Comparison of ENCODE assay signal across 8 cellular contexts in the genomic region with DNA sequence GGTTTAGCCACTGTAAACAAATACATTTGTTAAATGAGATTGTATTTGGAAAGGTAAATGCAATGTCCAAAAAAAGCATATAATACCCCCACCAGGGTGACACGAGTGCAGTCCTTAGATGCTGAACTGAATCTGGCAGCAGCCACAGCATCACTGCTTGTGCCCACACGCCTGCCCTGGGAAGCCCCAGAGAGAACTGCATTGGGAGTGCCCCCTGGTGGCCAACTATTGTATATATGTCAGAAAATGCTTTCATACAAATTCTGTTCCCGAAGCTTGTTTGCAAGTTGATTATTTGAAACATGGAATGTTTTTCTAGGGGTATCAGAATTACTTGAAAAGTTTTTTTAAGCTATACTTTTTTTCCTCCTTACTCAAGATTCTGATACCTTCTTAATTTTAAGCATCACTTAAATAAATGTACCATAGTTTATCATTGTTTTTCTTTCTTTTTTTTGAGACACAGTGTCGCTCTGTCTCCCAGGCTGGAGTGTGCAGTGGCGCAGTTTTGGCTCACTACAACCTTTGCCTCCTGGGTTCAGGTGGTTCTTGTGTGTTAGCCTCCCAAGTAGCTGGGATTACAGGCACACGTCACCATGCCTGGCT. TPM values are rescaled to one million over a fixed set of nuclear protein-coding genes. Genes with fewer than 3 reads are reported as not detected.
DNase-seq lines count a peak whose midpoint lies in the region; ATAC-seq and TF ChIP-seq lines count a peak whose summit lies in the region.

No MANE protein-coding gene starts in this region.

- peak; percentile 36 for DNase-seq in GM06990 (ENCODE audit: extremely low read depth, insufficient read length)
- DNase-seq in H7 = peak; percentile 83
- DNase-seq in RWPE2 (ENCODE audit: low spot score) = no peak
- peak; percentile 74 for DNase-seq in fibroblast of villous mesenchyme (ENCODE audit: low read depth)
- peak; percentile 91 for DNase-seq in osteocyte (ENCODE audit: extremely low spot score, unreplicated experiment)
- DNase-seq in type B pancreatic cell (ENCODE audit: extremely low spot score, unreplicated experiment) = peak; percentile 81

- H3K4me1 ChIP-seq in Loucy (ENCODE audit: insufficient read depth, low read length, poor library complexity, severe bottlenecking) (no peaks in the 10 kb centered on the region), RWPE2 (ENCODE audit: insufficient read depth, poor library complexity, severe bottlenecking) (no peaks in the 10 kb centered on the region)

- H3K9me3 Mint-ChIP-seq in activated T-helper 17 cell treated with anti-CD3 and anti-CD28 coated beads, Interleukin-2, amount 50 U/mL, for 72 hours = no peaks in the 10 kb centered on the region
- H3K9me3 Mint-ChIP-seq in osteocyte (ENCODE audit: unreplicated experiment) = no peaks in the 10 kb centered on the region
- H3K9me3 Mint-ChIP-seq in type B pancreatic cell = no peaks in the 10 kb centered on the region

- ATAC-seq in RWPE2 (ENCODE audit: low read depth) = peak; percentile 67; the same call in 2 of the 3 replicates
- peak; percentile 89 for ATAC-seq in activated T-helper 17 cell treated with anti-CD3 and anti-CD28 coated beads, Interleukin-2, amount 50 U/mL, for 72 hours (replicated peaks)

- H3K27ac ChIP-seq in RWPE2 (ENCODE audit: poor library complexity, severe bottlenecking) = no peak overlapping the region

- H3K9me2 ChIP-seq in Loucy (replicated peaks; ENCODE audit: low read depth, low read length) = no peaks in the 10 kb centered on the region

- H3K9ac ChIP-seq in Loucy (ENCODE audit: low read depth, low read length, poor library complexity, severe bottlenecking) = no peak overlapping the region

- TF ChIP-seq CTCF in GM06990 (IDR thresholded peaks at IDR 0.05; ENCODE audit: insufficient read depth, low read length, poor library complexity, severe bottlenecking) (peak; percentile 64), Loucy (conservative IDR thresholded peaks at IDR 0.05; ENCODE audit: low read length) (peak; percentile 78), RWPE2 (IDR thresholded peaks at IDR 0.05; ENCODE audit: poor library complexity, severe bottlenecking) (peak; percentile 88), fibroblast of villous mesenchyme (IDR thresholded peaks at IDR 0.05; ENCODE audit: insufficient read depth, low read depth, low read length) (peak; percentile 80), osteocyte (IDR thresholded peaks at IDR 0.05) (peak; percentile 86), type B pancreatic cell (conservative IDR thresholded peaks at IDR 0.05) (peak; percentile 90)

- H2AFZ ChIP-seq in Loucy (ENCODE audit: low read length) = no peak overlapping the region

- H3K9me3 ChIP-seq in Loucy (ENCODE audit: insufficient read depth, low read depth, low read length) (no peaks in the 10 kb centered on the region), RWPE2 (ENCODE audit: severe bottlenecking) (no peaks in the 10 kb centered on the region)

- H3K4me3 ChIP-seq in GM06990 (replicated peaks; ENCODE audit: low read depth, low read length) = no peak overlapping the region
- H3K4me3 ChIP-seq in H7 (ENCODE audit: insufficient read depth, low read depth, low read length) = no peak overlapping the region
- no peak overlapping the region for H3K4me3 ChIP-seq in Loucy (ENCODE audit: low read length, poor library complexity, severe bottlenecking)
- H3K4me3 ChIP-seq in RWPE2 (ENCODE audit: severe bottlenecking) = no peak overlapping the region
- H3K4me3 ChIP-seq in fibroblast of villous mesenchyme (ENCODE audit: low read depth, low read length) = no peak overlapping the region

- H3K27me3 ChIP-seq in GM06990 (replicated peaks; ENCODE audit: control insufficient read depth, insufficient read depth, low read length) = no peaks in the 10 kb centered on the region
- no peaks in the 10 kb centered on the region for H3K27me3 ChIP-seq in H7 (ENCODE audit: control insufficient read depth, insufficient read depth, low read length)
- H3K27me3 ChIP-seq in Loucy (ENCODE audit: insufficient read depth, low read length, poor library complexity, severe bottlenecking) = no peaks in the 10 kb centered on the region
- no peaks in the 10 kb centered on the region for H3K27me3 ChIP-seq in RWPE2 (ENCODE audit: insufficient read depth, poor library complexity, severe bottlenecking)

- no peaks in the 10 kb centered on the region for H3K79me2 ChIP-seq in Loucy (ENCODE audit: insufficient read depth, low read length)

- peaks cover 3% of the 10 kb centered on the region for H3K36me3 ChIP-seq in GM06990 (ENCODE audit: control insufficient read depth, insufficient read depth, low read length)
- no peaks in the 10 kb centered on the region for H3K36me3 ChIP-seq in H7 (replicated peaks; ENCODE audit: control insufficient read depth, insufficient read depth, low read length)
- H3K36me3 ChIP-seq in Loucy (ENCODE audit: insufficient read depth, low read length) = no peaks in the 10 kb centered on the region
- H3K36me3 ChIP-seq in RWPE2 (ENCODE audit: low read depth) = no peaks in the 10 kb centered on the region

- no peaks in the 10 kb centered on the region for H3F3A ChIP-seq in Loucy (ENCODE audit: low read depth)

- H3K27ac Mint-ChIP-seq in activated T-helper 17 cell treated with anti-CD3 and anti-CD28 coated beads, Interleukin-2, amount 50 U/mL, for 72 hours = no peak overlapping the region
- H3K27ac Mint-ChIP-seq in osteocyte (ENCODE audit: unreplicated experiment) (no peak overlapping the region), type B pancreatic cell (no peak overlapping the region)

- H4K20me1 ChIP-seq in Loucy (ENCODE audit: insufficient read depth, low read length, poor library complexity, severe bottlenecking) = no peaks in the 10 kb centered on the region

- H3K4me2 ChIP-seq in Loucy (ENCODE audit: low read depth, low read length, poor library complexity, severe bottlenecking) = no peak overlapping the region

- H3K4me1 Mint-ChIP-seq in activated T-helper 17 cell treated with anti-CD3 and anti-CD28 coated beads, Interleukin-2, amount 50 U/mL, for 72 hours = peaks cover 4% of the 10 kb centered on the region
- H3K4me1 Mint-ChIP-seq in osteocyte (ENCODE audit: unreplicated experiment) (no peaks in the 10 kb centered on the region), type B pancreatic cell (ENCODE audit: unreplicated experiment) (peaks cover 6% of the 10 kb centered on the region)

- H3K27me3 Mint-ChIP-seq in activated T-helper 17 cell treated with anti-CD3 and anti-CD28 coated beads, Interleukin-2, amount 50 U/mL, for 72 hours = no peaks in the 10 kb centered on the region
- H3K27me3 Mint-ChIP-seq in osteocyte (ENCODE audit: unreplicated experiment) (no peaks in the 10 kb centered on the region), type B pancreatic cell (no peaks in the 10 kb centered on the region)

- H3K4me3 Mint-ChIP-seq in activated T-helper 17 cell treated with anti-CD3 and anti-CD28 coated beads, Interleukin-2, amount 50 U/mL, for 72 hours = no peak overlapping the region
- H3K4me3 Mint-ChIP-seq in osteocyte (ENCODE audit: unreplicated experiment) = no peak overlapping the region
- H3K4me3 Mint-ChIP-seq in type B pancreatic cell = no peak overlapping the region

- H3K36me3 Mint-ChIP-seq in activated T-helper 17 cell treated with anti-CD3 and anti-CD28 coated beads, Interleukin-2, amount 50 U/mL, for 72 hours (ENCODE audit: low read depth) = peaks cover 6% of the 10 kb centered on the region
- H3K36me3 Mint-ChIP-seq in osteocyte (ENCODE audit: unreplicated experiment) (no peaks in the 10 kb centered on the region), type B pancreatic cell (peaks cover 3% of the 10 kb centered on the region)

RNA-seq across cellular contexts. Expression of a gene that starts 50.1 kb away (rescaled TPM):
- total RNA-seq in H7 (2014; rRNA removed; shearing (Covaris generic)) = 7.1 and 10.7 TPM in 2 replicates
- 1 to 10 TPM; 6.7 to 9.4 TPM for total RNA-seq in activated T-helper 17 cell treated with anti-CD3 and anti-CD28 coated beads, Interleukin-2, amount 50 U/mL, for 72 hours
- 13.8 and 20.9 TPM in 2 replicates for total RNA-seq in fibroblast of villous mesenchyme
- 11.6 and 12.6 TPM in 2 replicates for total RNA-seq in osteocyte
- 11.6 and 14.2 TPM in 2 replicates for total RNA-seq in type B pancreatic cell (ENCODE audit: low replicate concordance)
